Comparison of ENCODE assay signal across 19 cellular contexts in the genomic region with DNA sequence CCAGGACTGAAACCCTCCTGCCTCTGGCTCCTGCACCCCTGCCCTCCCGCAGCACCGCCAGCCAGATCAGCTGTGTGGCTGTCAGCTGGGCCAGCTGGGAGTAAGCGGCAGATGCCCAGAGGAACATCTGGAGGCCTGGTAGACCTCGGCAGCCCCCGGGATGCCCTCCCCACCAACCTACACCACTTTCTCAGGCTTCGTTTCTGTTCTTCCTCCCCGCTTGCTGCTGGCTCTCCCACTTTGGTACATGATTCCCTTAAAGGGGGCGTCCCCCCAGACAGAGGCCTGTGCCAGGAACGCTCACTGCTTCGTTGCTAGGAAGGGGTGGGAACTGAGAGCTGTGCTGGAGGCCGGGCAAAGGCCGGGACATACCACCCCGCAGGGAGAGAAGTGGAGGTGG.
A peak's percentile ranks its signal among the peaks of the same experiment; 100 is the strongest.
DNase-seq lines count a peak whose midpoint lies in the region; ATAC-seq and TF ChIP-seq lines count a peak whose summit lies in the region.
"Had no signal": no experiment of that assay in that cellular context is flagged by ENCODE, and none has a peak within 500 bp of the region (broad histone marks: within the 10 kb centered on the region; RNA-seq: fewer than 3 reads in every experiment).

No MANE protein-coding gene starts in this region.

- DNase-seq in left ventricle myocardium inferior (no peak), cardiac septum (ENCODE audit: low spot score) (no peak), caudate nucleus (lab: John Stamatoyannopoulos, UW) (peak in 19 of 61 donors; percentile 14 to 64 (median 45)), neural progenitor cell (ENCODE audit: low spot score) (no peak), tibial artery (no peak), NCI-H526 (lab: John Stamatoyannopoulos, UW) (no peak), SW 1271 (lab: John Stamatoyannopoulos, UW) (no peak)
- DNase-seq: AML-193; Calu3; CD4-positive, alpha-beta T cell; NCI-H146; NCI-H2081 treated with DMSO at 0.1 percent for 48 hours; NCI-H2227 treated with DMSO at 0.1 percent for 48 hours; NCI-H526 treated with DMSO at 0.1 percent for 48 hours; NK-92 treated with Interleukin-12 subunit alpha and Interleukin-12 subunit beta, amount 100 ng/mL, for 24 hours had no signal

- intact Hi-C loops in left ventricle myocardium inferior (cut with micrococcal nuclease) (no loop called here), cardiac septum (cut with DNase I) (no loop called here), tibial artery (cut with DNase I; ENCODE audit: low total_unique reads) (no loop called here)

- H3K27ac Mint-ChIP-seq in neural progenitor cell, result peak overlapping the region; percentile 66
- H3K27ac Mint-ChIP-seq: CD4-positive, alpha-beta T cell had no signal

- no peak overlapping the region for H3K4me3 Mint-ChIP-seq in neural progenitor cell
- H3K4me3 Mint-ChIP-seq: CD4-positive, alpha-beta T cell had no signal

- H3K27me3 ChIP-seq in left ventricle myocardium inferior (ENCODE audit: low read depth), result no peaks in the 10 kb centered on the region
- H3K27me3 ChIP-seq in neural progenitor cell, result no peaks in the 10 kb centered on the region
- no peaks in the 10 kb centered on the region for H3K27me3 ChIP-seq in tibial artery

- H3K9me3 ChIP-seq in left ventricle myocardium inferior (replicated peaks) (no peaks in the 10 kb centered on the region), neural progenitor cell (ENCODE audit: low read depth) (no peaks in the 10 kb centered on the region), tibial artery (no peaks in the 10 kb centered on the region)

- peaks cover 2% of the 10 kb centered on the region for H3K36me3 Mint-ChIP-seq in neural progenitor cell

- peak overlapping the region; percentile 95 for H3K27ac ChIP-seq in left ventricle myocardium inferior (replicated peaks)
- H3K27ac ChIP-seq in caudate nucleus (ENCODE audit: low read depth, low read length), result peak overlapping the region; percentile 52
- no peak overlapping the region for H3K27ac ChIP-seq in neural progenitor cell
- H3K27ac ChIP-seq in tibial artery, result peak overlapping the region; percentile 77 to 85
- H3K27ac ChIP-seq: HL-60, RWPE1 had no signal

- no peaks in the 10 kb centered on the region for H3K79me2 ChIP-seq in neural progenitor cell (ENCODE audit: low read depth)

- TF ChIP-seq CTCF in left ventricle myocardium inferior (IDR thresholded peaks at IDR 0.05; ENCODE audit: borderline replicate concordance) (no peak), neural progenitor cell (IDR thresholded peaks at IDR 0.05) (no peak), tibial artery (IDR thresholded peaks at IDR 0.05) (no peak)

- no peaks in the 10 kb centered on the region for H3K27me3 Mint-ChIP-seq in neural progenitor cell (ENCODE audit: insufficient read depth, low read depth)
- H3K27me3 Mint-ChIP-seq: CD4-positive, alpha-beta T cell had no signal

- peaks cover 50% of the 10 kb centered on the region for H4K20me1 ChIP-seq in neural progenitor cell (ENCODE audit: low read depth)

- H3K4me1 ChIP-seq in left ventricle myocardium inferior, result peaks cover 99% of the 10 kb centered on the region
- no peaks in the 10 kb centered on the region for H3K4me1 ChIP-seq in neural progenitor cell
- peaks cover 12 to 73% (median 59%) of the 10 kb centered on the region in 4 donors for H3K4me1 ChIP-seq in tibial artery

- H3K36me3 ChIP-seq in left ventricle myocardium inferior, result peaks cover 21% of the 10 kb centered on the region
- H3K36me3 ChIP-seq in neural progenitor cell, result no peaks in the 10 kb centered on the region
- H3K36me3 ChIP-seq in tibial artery, result peaks cover 15 to 61% (median 41%) of the 10 kb centered on the region in 3 donors

- H3K4me2 ChIP-seq in neural progenitor cell, result no peak overlapping the region

- no peak for ATAC-seq in HG02870 (IDR thresholded peaks at IDR 0.05; ENCODE audit: unreplicated experiment)
- ATAC-seq: K562 had no signal

- no peaks in the 10 kb centered on the region for H3K4me1 Mint-ChIP-seq in neural progenitor cell

- no peak overlapping the region for H3K9ac ChIP-seq in neural progenitor cell

- no peaks in the 10 kb centered on the region for H3K9me3 Mint-ChIP-seq in neural progenitor cell
- H3K9me3 Mint-ChIP-seq: CD4-positive, alpha-beta T cell had no signal

- no peak overlapping the region for H2AFZ ChIP-seq in neural progenitor cell (replicated peaks)

- H3F3A ChIP-seq in neural progenitor cell (ENCODE audit: low read depth), result no peaks in the 10 kb centered on the region

- no peak overlapping the region for H3K4me3 ChIP-seq in left ventricle myocardium inferior
- no peak overlapping the region for H3K4me3 ChIP-seq in neural progenitor cell
- H3K4me3 ChIP-seq in tibial artery, result no peak overlapping the region
- H3K4me3 ChIP-seq: K562 had no signal
